ENCODE assay signal across 20 cellular contexts in genomic region chr15:100200287-100200772, GRCh38.
DNase-seq lines count a peak whose midpoint lies in the region; ATAC-seq, FAIRE-seq and TF ChIP-seq lines count a peak whose summit lies in the region.
"Had no signal": no experiment of that assay in that cellular context is flagged by ENCODE, and none has a peak within 500 bp of the region (broad histone marks: within the 10 kb centered on the region; RNA-seq: fewer than 3 reads in every experiment).

No MANE protein-coding gene starts in this region.

- TF ChIP-seq POLR2A in spleen (IDR thresholded peaks at IDR 0.05) (no peak), GM12892 (IDR thresholded peaks at IDR 0.05; ENCODE audit: low read depth, low read length) (no peak)

- no peaks in the 10 kb centered on the region for H3K27me3 Mint-ChIP-seq in mesothelial cell of epicardium (ENCODE audit: low read depth)

- peaks cover 62% of the 10 kb centered on the region for H3K4me1 Mint-ChIP-seq in mesothelial cell of epicardium
- H3K4me1 Mint-ChIP-seq: CD14-positive monocyte had no signal

- H3K36me3 Mint-ChIP-seq in mesothelial cell of epicardium, result peaks cover 17% of the 10 kb centered on the region
- H3K36me3 Mint-ChIP-seq: CD14-positive monocyte had no signal

- no peak for TF ChIP-seq CTCF in HEK293 (tag by site-specific recombination; IDR thresholded peaks at IDR 0.05)
- TF ChIP-seq CTCF in OCI-LY7 (conservative IDR thresholded peaks at IDR 0.05; ENCODE audit: low read length), result no peak
- TF ChIP-seq CTCF in spleen (IDR thresholded peaks at IDR 0.05 in 8 of 11, conservative IDR thresholded peaks at IDR 0.05 in 3 of 11), result no peak
- TF ChIP-seq CTCF in mesothelial cell of epicardium (IDR thresholded peaks at IDR 0.05; ENCODE audit: unreplicated experiment), result no peak

- no peaks in the 10 kb centered on the region for H3K79me2 ChIP-seq in OCI-LY7 (ENCODE audit: insufficient read depth, low read depth, low read length)

- CTCF ChIA-PET in HEK293 (lab: Yijun Ruan, JAX) (no interaction called here), OCI-LY7 (lab: Charles Lee; ENCODE audit: unreplicated experiment) (interaction anchor here (0.6 kb wide), 1 partner anchor 287 kb away, joined by 5 read pairs; no protein-coding TSS in a partner anchor)

- no peaks in the 10 kb centered on the region for H3K9me2 ChIP-seq in OCI-LY7 (ENCODE audit: insufficient read depth, low read length)
- H3K9me2 ChIP-seq: SK-N-SH had no signal

- H3K9me3 ChIP-seq in HEK293 (ENCODE audit: control insufficient read depth, insufficient read depth, low read depth, low read length), result no peaks in the 10 kb centered on the region
- H3K9me3 ChIP-seq in OCI-LY7 (ENCODE audit: low read length), result no peaks in the 10 kb centered on the region
- H3K9me3 ChIP-seq in spleen, result peaks cover 0 to 4% (median 0%) of the 10 kb centered on the region in 8 donors
- H3K9me3 ChIP-seq: Peyer's patch, SK-N-SH had no signal

- H3K27me3 ChIP-seq in spleen (replicated peaks in 1 of 7), result peaks cover 0 to 11% (median 0%) of the 10 kb centered on the region in 7 donors
- H3K27me3 ChIP-seq: Peyer's patch had no signal

- ATAC-seq in left lobe of liver, result no peak

- POLR2A ChIA-PET in HEK293 (lab: Yijun Ruan, JAX), result no interaction called here
- POLR2A ChIA-PET in OCI-LY7 (lab: Charles Lee), result no interaction called here

- no peaks in the 10 kb centered on the region for H4K20me1 ChIP-seq in OCI-LY7 (ENCODE audit: insufficient read depth, low read length)

- peaks cover 15% of the 10 kb centered on the region for H3K9me3 Mint-ChIP-seq in mesothelial cell of epicardium

- H3K4me2 ChIP-seq in OCI-LY7 (ENCODE audit: low read length), result peak overlapping the region; percentile 65; the same call in 1 of the 2 replicates
- H3K4me2 ChIP-seq: SK-N-SH had no signal

- 85 to 96% (median 89%) methylated on average over 8 to 20 of the region's 20 CpGs for WGBS in spleen, 5 donors

- intact Hi-C loops in OCI-LY7 (cut with micrococcal nuclease; ENCODE audit: unreplicated experiment), result loop anchor here (10.0 kb wide), 1 partner anchor 134 kb away; no protein-coding TSS in a partner anchor
- intact Hi-C loops in spleen (cut with DNase I; ENCODE audit: low total_unique reads), result no loop called here

- DNase-seq in OCI-LY7 (ENCODE audit: low spot score) (no peak), left lobe of liver (ENCODE audit: low spot score) (peak; percentile 43), spleen (peak; percentile 67), mesothelial cell of epicardium (ENCODE audit: low spot score in 2 of 2, unreplicated experiment in 2 of 2) (no peak), GM12892 (ENCODE audit: insufficient read length) (no peak), SHP77 treated with DMSO at 0.1 percent for 48 hours (lab: John Stamatoyannopoulos, UW) (no peak)
- DNase-seq: ACHN, DMS 273 treated with DMSO at 0.1 percent for 48 hours, DND-41, GM23248, HCEC 1CT, NCI-H1105, NCI-H2081, NCI-H2171 treated with DMSO at 0.1 percent for 48 hours, NCI-H446, SK-N-SH had no signal

- no peaks in the 10 kb centered on the region for H3K36me3 ChIP-seq in HEK293 (ENCODE audit: control insufficient read depth in 2 of 2, insufficient read depth in 1 of 2, low read length in 2 of 2)
- no peaks in the 10 kb centered on the region for H3K36me3 ChIP-seq in OCI-LY7 (ENCODE audit: insufficient read depth, low read length)
- no peaks in the 10 kb centered on the region for H3K36me3 ChIP-seq in spleen
- H3K36me3 ChIP-seq: Peyer's patch had no signal

- no TSS peak for BruUV-seq in OCI-LY7 (replicated peaks; lab: Mats Ljungman, UMichigan)

- H2AFZ ChIP-seq in OCI-LY7 (ENCODE audit: low read length), result peak overlapping the region; percentile 81; the same call in 1 of the 2 replicates
- H2AFZ ChIP-seq: GM23248 had no signal

- H3K27ac ChIP-seq in HEK293 (ENCODE audit: extremely low read depth, low read depth, low read length), result no peak overlapping the region
- H3K27ac ChIP-seq in OCI-LY7 (ENCODE audit: low read depth, low read length, poor library complexity, severe bottlenecking), result peak overlapping the region; percentile 77
- no peak overlapping the region for H3K27ac ChIP-seq in spleen
- H3K27ac ChIP-seq: GM23248 had no signal

- no peak overlapping the region for H3K4me3 ChIP-seq in HEK293 (ENCODE audit: low read depth, low read length)
- H3K4me3 ChIP-seq in OCI-LY7 (ENCODE audit: low read depth, low read length, poor library complexity, severe bottlenecking), result no peak overlapping the region
- H3K4me3 ChIP-seq in spleen, result no peak overlapping the region
- H3K4me3 ChIP-seq: GM23248, Peyer's patch had no signal

- H3K4me1 ChIP-seq in HEK293 (ENCODE audit: control insufficient read depth, insufficient read depth, low read length) (peaks cover 15% of the 10 kb centered on the region), OCI-LY7 (ENCODE audit: insufficient read depth, low read length, poor library complexity, severe bottlenecking) (peaks cover 40% of the 10 kb centered on the region), spleen (peaks cover 0 to 13% (median 5%) of the 10 kb centered on the region in 6 donors)

- H3K27ac Mint-ChIP-seq in mesothelial cell of epicardium, result no peak overlapping the region

- H3K4me3 Mint-ChIP-seq in mesothelial cell of epicardium, result no peak overlapping the region
- H3K4me3 Mint-ChIP-seq: CD14-positive monocyte had no signal

- FAIRE-seq in GM12892 (lab: Jason Lieb, UNC), result no peak
- FAIRE-seq: G401.6 had no signal

TF ChIP-seq in HEK293, 187 proteins besides CTCF, POLR2A, EP300 and RAD21:
- no peak for TF ChIP-seq ZSCAN5A (tag by site-specific recombination; IDR thresholded peaks at IDR 0.05)
- TF ChIP-seq ZIC2 (tag by site-specific recombination; IDR thresholded peaks at IDR 0.05), result peak; percentile 36; the same call in 1 of the 2 replicates

Comparison
In these comparisons a context has a peak if more than half of its experiments do, and no peak if none do; other contexts are left out.
1. DNase-seq: peak in left lobe of liver (single experiment) and spleen (single experiment); none in OCI-LY7 (single experiment), mesothelial cell of epicardium (0 of 2), GM12892 (single experiment) and SHP77 treated with DMSO at 0.1 percent for 48 hours (single experiment).